ENCODE assay signal across 8 cellular contexts in genomic region chr11:10752061-10752460, GRCh38. TPM values are rescaled to one million over a fixed set of nuclear protein-coding genes. Genes with fewer than 3 reads are reported as not detected.
DNase-seq lines count a peak whose midpoint lies in the region; ATAC-seq, FAIRE-seq and TF ChIP-seq lines count a peak whose summit lies in the region.

No MANE protein-coding gene starts in this region.

- BruUV-seq in K562 (replicated peaks; lab: Mats Ljungman, UMichigan), result TSS peak; percentile 53

- no peaks in the 10 kb centered on the region for H3K9me1 ChIP-seq in K562 (ENCODE audit: control insufficient read depth, insufficient read depth, low read length)

- TF ChIP-seq POLR2A in K562 (conservative IDR thresholded peaks at IDR 0.05) (no peak), uterus (IDR thresholded peaks at IDR 0.05) (no peak)

- peak overlapping the region; percentile 87 for H3K4me2 ChIP-seq in K562 (ENCODE audit: insufficient read depth, low read length)

- no peak for TF ChIP-seq EP300 in K562 (IDR thresholded peaks at IDR 0.05; ENCODE audit: low read length)

- no peak for FAIRE-seq in K562 (lab: Jason Lieb, UNC)

- peaks cover 10% of the 10 kb centered on the region for H3K4me1 Mint-ChIP-seq in memory B cell

- DNase-seq in heart right ventricle (no peak), Right ventricle myocardium superior (no peak), K562 (ENCODE audit: extremely low read depth in 1 of 4, low spot score in 3 of 4) (no peak), memory B cell (ENCODE audit: low spot score in 2 of 2) (no peak), uterus (no peak), ecto neural progenitor cell (ENCODE audit: low spot score) (no peak)
- DNase-seq in activated CD4-positive, CD25-positive, alpha-beta regulatory T cell treated with anti-CD3 and anti-CD28 coated beads, Interleukin-2, amount 50 U/mL, for 72 hours, result no peak

- H3K9me3 Mint-ChIP-seq in memory B cell, result no peaks in the 10 kb centered on the region

- peak overlapping the region in 7 of 10 donors; percentile 89 to 97 (median 94) for H3K27ac ChIP-seq in heart right ventricle
- peak overlapping the region; percentile 89; the same call in 2 of the 3 replicates for H3K27ac ChIP-seq in K562 (ENCODE audit: extremely low read depth, low read depth, low read length)
- peak overlapping the region; percentile 96 to 98 for H3K27ac ChIP-seq in uterus

- peaks cover 28% of the 10 kb centered on the region for H3K79me2 ChIP-seq in K562 (ENCODE audit: control insufficient read depth, insufficient read depth, low read length)

- ATAC-seq in heart right ventricle, result no peak
- ATAC-seq in Right ventricle myocardium superior (ENCODE audit: poor library complexity), result no peak
- 0 out of 3 replicates have a peak, but pooled peaks have one; percentile 12 for ATAC-seq in K562
- no peak for ATAC-seq in memory B cell (ENCODE audit: low read depth)
- no peak for ATAC-seq in GM21576 (IDR thresholded peaks at IDR 0.05; ENCODE audit: unreplicated experiment)

- WGBS in heart right ventricle, 2 donors, result 41 to 52% methylated on average over 2 of the region's 2 CpGs
- 0% methylated on average over 2 of the region's 2 CpGs for WGBS in K562 (ENCODE audit: insufficient coverage, low coverage, missing lambda C conversion rate)

- H2AFZ ChIP-seq in K562 (ENCODE audit: low read depth, low read length), result no peak overlapping the region

- peak overlapping the region; percentile 94 for H3K27ac Mint-ChIP-seq in memory B cell

- H3K9ac ChIP-seq in K562 (ENCODE audit: insufficient read depth in 1 of 2, low read depth in 2 of 2, low read length in 2 of 2), result peak overlapping the region; percentile 77 to 94

- no peaks in the 10 kb centered on the region for H3K27me3 ChIP-seq in heart right ventricle
- H3K27me3 ChIP-seq in K562 (ENCODE audit: control insufficient read depth in 2 of 2, insufficient read depth in 2 of 2, low read length in 2 of 2), result no peaks in the 10 kb centered on the region
- H3K27me3 ChIP-seq in uterus, result no peaks in the 10 kb centered on the region

- H3K4me3 Mint-ChIP-seq in memory B cell, result peak overlapping the region; percentile 93

- no peak for TF ChIP-seq RAD21 in K562 (CRISPR knock-in tag; conservative IDR thresholded peaks at IDR 0.05 in 1 of 2, IDR thresholded peaks at IDR 0.05 in 1 of 2)

- no peaks in the 10 kb centered on the region for H4K20me1 ChIP-seq in K562 (replicated peaks; ENCODE audit: control insufficient read depth, insufficient read depth, low read length)

- POLR2A ChIA-PET in K562 (lab: Yijun Ruan, JAX), result interaction anchor here (1.6 to 4.6 kb wide), 2 partner anchors 12 to 17 kb away, joined by 8 to 15 read pairs; no protein-coding TSS in a partner anchor

- H3K27me3 Mint-ChIP-seq in memory B cell, result no peaks in the 10 kb centered on the region

- peak overlapping the region; percentile 55 to 98 (median 85) for H3K4me3 ChIP-seq in heart right ventricle
- peak overlapping the region; percentile 63 for H3K4me3 ChIP-seq in K562
- peak overlapping the region; percentile 86 to 88 for H3K4me3 ChIP-seq in uterus

- intact Hi-C loops in heart right ventricle (cut with DNase I) (no loop called here), Right ventricle myocardium superior (cut with DNase I) (no loop called here), K562 (cut with micrococcal nuclease) (no loop called here), uterus (cut with DNase I; ENCODE audit: low total_unique reads) (no loop called here)

- CTCF ChIA-PET in K562 (lab: Yijun Ruan, JAX; ENCODE audit: low intra/inter-chr PET ratio), result interaction anchor here (0.6 kb wide), 1 partner anchor 116 kb away, joined by 4 read pairs; no protein-coding TSS in a partner anchor

- no peaks in the 10 kb centered on the region for H3K9me3 ChIP-seq in heart right ventricle
- no peaks in the 10 kb centered on the region for H3K9me3 ChIP-seq in K562 (replicated peaks; ENCODE audit: control insufficient read depth, insufficient read depth, low read depth, low read length)
- H3K9me3 ChIP-seq in uterus, result no peaks in the 10 kb centered on the region

- no peak for TF ChIP-seq CTCF in heart right ventricle (IDR thresholded peaks at IDR 0.05)
- TF ChIP-seq CTCF in K562 (IDR thresholded peaks at IDR 0.05 in 2 of 3, conservative IDR thresholded peaks at IDR 0.05 in 1 of 3; ENCODE audit: insufficient read depth in 2 of 3, low read depth in 1 of 3, low read length in 3 of 3), result no peak
- no peak for TF ChIP-seq CTCF in uterus (IDR thresholded peaks at IDR 0.05)

- H3K4me1 ChIP-seq in heart right ventricle (peaks cover 0 to 34% (median 17%) of the 10 kb centered on the region in 9 donors), K562 (replicated peaks in 1 of 2; ENCODE audit: control insufficient read depth in 2 of 2, insufficient read depth in 2 of 2, low read length in 2 of 2) (peaks cover 13 to 17% of the 10 kb centered on the region in 2 experiments), uterus (peaks cover 0 to 11% of the 10 kb centered on the region in 2 donors)

- H3K36me3 ChIP-seq in heart right ventricle (peaks cover 0 to 43% (median 0%) of the 10 kb centered on the region in 9 donors), K562 (ENCODE audit: control insufficient read depth, insufficient read depth, low read length) (peaks cover 44% of the 10 kb centered on the region), uterus (no peaks in the 10 kb centered on the region)

- peaks cover 7% of the 10 kb centered on the region for H3K36me3 Mint-ChIP-seq in memory B cell

- in situ Hi-C loops in K562 (cut with MboI), result no loop called here

RNA-seq across cellular contexts. Expression of gene CTR9, which starts 1.0 kb away (rescaled TPM):
- total RNA-seq in heart right ventricle (10 to 100 TPM; 18.6 to 34.8 (median 24.7) TPM), Right ventricle myocardium superior (21.3 TPM), K562 (2014; rRNA removed) (52.4 and 56.1 TPM in 2 replicates), K562 (2014; rRNA removed; fragmentation: Illumina TruSeq; extraction: Trizol) (51.9 and 61.2 TPM in 2 replicates), K562 (2015; rRNA removed; fragmentation: Illumina TruSeq; extraction: Trizol) (34.7 and 42.2 TPM in 2 replicates), K562 (2021) (52.7 and 57.9 TPM in 2 replicates), uterus (10 to 100 TPM; 22.0 to 48.6 (median 38.5) TPM)
- polyA plus RNA-seq in heart right ventricle (10 to 100 TPM; 10.4 to 11.7 TPM), K562 (2011; rRNA removed) (17.6 and 27.3 TPM in 2 replicates), K562 (2014; fragmentation: Illumina TruSeq; extraction: Trizol) (74.3 and 79.3 TPM in 2 replicates), K562 (2014; fragmentation: Nextera tagmentation; extraction: Ambion mirVana) (10 to 100 TPM; 25.4 to 38.3 TPM), K562 (2014; rRNA removed) (47.3 and 49.7 TPM in 2 replicates)
- total RNA-seq in K562 (2011; cell fraction: chromatin; rRNA removed; ENCODE audit: low replicate concordance), result 35.7 and 76.5 TPM in 2 replicates
- total RNA-seq in K562 (2011; cell fraction: nucleolus; rRNA removed), result 13.2 and 17.0 TPM in 2 replicates
- 24.9 and 31.0 TPM in 2 replicates for total RNA-seq in K562 (2011; cell fraction: nucleoplasm; rRNA removed)
- 8.8 and 10.4 TPM in 2 replicates for polyA plus RNA-seq in K562 (2011; cell fraction: cytosol; rRNA removed)
- polyA plus RNA-seq in K562 (2011; cell fraction: nucleus; rRNA removed), result 9.5 and 11.5 TPM in 2 replicates
- 33.8 and 38.2 TPM in 2 replicates for polyA plus RNA-seq in K562 (2012)
- polyA minus RNA-seq in K562 (2011; rRNA and poly(A)+ RNA removed), result 38.7 and 48.2 TPM in 2 replicates
- polyA minus RNA-seq in K562 (2011; cell fraction: cytosol; rRNA and poly(A)+ RNA removed), result 20.4 and 24.3 TPM in 2 replicates
- 10.6 and 23.2 TPM in 2 replicates for polyA minus RNA-seq in K562 (2011; cell fraction: nucleus; rRNA and poly(A)+ RNA removed)

RNA-seq across cellular contexts. Expression of gene EIF4G2, which starts 56.7 kb away (rescaled TPM):
- total RNA-seq in heart right ventricle (1,000 to 10,000 TPM in 3 of 10 donors, 100 to 1,000 TPM in 7; 623 to 1,076 (median 970) TPM), Right ventricle myocardium superior (714 TPM), K562 (2014; rRNA removed) (428 and 733 TPM in 2 replicates), K562 (2014; rRNA removed; fragmentation: Illumina TruSeq; extraction: Trizol) (481 and 499 TPM in 2 replicates), K562 (2015; rRNA removed; fragmentation: Illumina TruSeq; extraction: Trizol) (719 and 734 TPM in 2 replicates), K562 (2021) (790 and 801 TPM in 2 replicates), uterus (100 to 1,000 TPM; 286 to 726 (median 581) TPM)
- polyA plus RNA-seq in heart right ventricle (100 to 1,000 TPM; 119 to 283 TPM), K562 (2011; rRNA removed) (449 and 646 TPM in 2 replicates), K562 (2014; fragmentation: Illumina TruSeq; extraction: Trizol) (663 and 762 TPM in 2 replicates), K562 (2014; fragmentation: Nextera tagmentation; extraction: Ambion mirVana) (100 to 1,000 TPM; 206 to 683 TPM), K562 (2014; rRNA removed) (351 and 385 TPM in 2 replicates)
- 653 and 1,130 TPM in 2 replicates for total RNA-seq in K562 (2011; cell fraction: chromatin; rRNA removed; ENCODE audit: low replicate concordance)
- 356 and 378 TPM in 2 replicates for total RNA-seq in K562 (2011; cell fraction: nucleolus; rRNA removed)
- total RNA-seq in K562 (2011; cell fraction: nucleoplasm; rRNA removed), result 459 and 505 TPM in 2 replicates
- 153 and 186 TPM in 2 replicates for polyA plus RNA-seq in K562 (2011; cell fraction: cytosol; rRNA removed)
- 421 and 579 TPM in 2 replicates for polyA plus RNA-seq in K562 (2011; cell fraction: nucleus; rRNA removed)
- polyA plus RNA-seq in K562 (2012), result 338 and 520 TPM in 2 replicates
- 865 and 1,047 TPM in 2 replicates for polyA minus RNA-seq in K562 (2011; rRNA and poly(A)+ RNA removed)
- 467 and 888 TPM in 2 replicates for polyA minus RNA-seq in K562 (2011; cell fraction: cytosol; rRNA and poly(A)+ RNA removed)
- 266 and 377 TPM in 2 replicates for polyA minus RNA-seq in K562 (2011; cell fraction: nucleus; rRNA and poly(A)+ RNA removed)

RNA-seq across cellular contexts. Expression of gene IRAG1, which starts 58.5 kb away (rescaled TPM):
- total RNA-seq in heart right ventricle, result 1 to 10 TPM; 2.5 to 8.3 (median 5.3) TPM
- polyA plus RNA-seq in heart right ventricle, result 1 to 10 TPM; 4.2 to 4.6 TPM
- total RNA-seq in Right ventricle myocardium superior, result 4.5 TPM
- 0.07 and 0.23 TPM in 2 replicates for total RNA-seq in K562 (2011; cell fraction: chromatin; rRNA removed; ENCODE audit: low replicate concordance)
- 0.17 and 0.26 TPM in 2 replicates for total RNA-seq in K562 (2011; cell fraction: nucleolus; rRNA removed)
- 0.15 TPM in 2 replicates for total RNA-seq in K562 (2011; cell fraction: nucleoplasm; rRNA removed)
- 0.04 TPM in 1 of 2 replicates, not detected in the other for total RNA-seq in K562 (2014; rRNA removed)
- 0.07 and 0.22 TPM in 2 replicates for total RNA-seq in K562 (2014; rRNA removed; fragmentation: Illumina TruSeq; extraction: Trizol)
- 0.08 and 0.11 TPM in 2 replicates for total RNA-seq in K562 (2015; rRNA removed; fragmentation: Illumina TruSeq; extraction: Trizol)
- total RNA-seq in K562 (2021), result 0.22 and 0.27 TPM in 2 replicates
- 0.11 and 0.14 TPM in 2 replicates for polyA plus RNA-seq in K562 (2011; rRNA removed)
- polyA plus RNA-seq in K562 (2011; cell fraction: cytosol; rRNA removed), result 0.10 and 0.16 TPM in 2 replicates
- polyA plus RNA-seq in K562 (2011; cell fraction: nucleus; rRNA removed), result 0.10 TPM in 2 replicates
- polyA plus RNA-seq in K562 (2012), result 0.08 and 0.15 TPM in 2 replicates
- polyA plus RNA-seq in K562 (2014; fragmentation: Illumina TruSeq; extraction: Trizol), result 0.07 and 0.10 TPM in 2 replicates
- polyA plus RNA-seq in K562 (2014; fragmentation: Nextera tagmentation; extraction: Ambion mirVana), result under 1 TPM; 0.01 TPM
- 0.01 TPM in 1 of 2 replicates, not detected in the other for polyA plus RNA-seq in K562 (2014; rRNA removed)
- 0.07 and 0.45 TPM in 2 replicates for polyA minus RNA-seq in K562 (2011; rRNA and poly(A)+ RNA removed)
- polyA minus RNA-seq in K562 (2011; cell fraction: cytosol; rRNA and poly(A)+ RNA removed), result not detected in 2 replicates
- under 0.01 and 0.11 TPM in 2 replicates for polyA minus RNA-seq in K562 (2011; cell fraction: nucleus; rRNA and poly(A)+ RNA removed)
- 100 to 1,000 TPM in 2 of 4 donors, 10 to 100 TPM in 2; 21.2 to 240 (median 107) TPM for total RNA-seq in uterus
